Comparison of ENCODE assay signal across 24 cellular contexts in genomic region chr7:34067406-34067805, GRCh38.
DNase-seq lines count a peak whose midpoint lies in the region; ATAC-seq and TF ChIP-seq lines count a peak whose summit lies in the region.
"Had no signal": no experiment of that assay in that cellular context is flagged by ENCODE, and none has a peak within 500 bp of the region (broad histone marks: within the 10 kb centered on the region; RNA-seq: fewer than 3 reads in every experiment).

No MANE protein-coding gene starts in this region.

- H3K4me3 Mint-ChIP-seq in GM23338, result no peak overlapping the region
- H3K4me3 Mint-ChIP-seq: activated CD4-positive, alpha-beta T cell treated with anti-CD3 and anti-CD28 coated beads for 36 hours; activated CD8-positive, alpha-beta T cell treated with anti-CD3 and anti-CD28 coated beads for 36 hours; activated naive CD4-positive, alpha-beta T cell treated with anti-CD3 and anti-CD28 coated beads, Interleukin-2, amount 10 ng/mL, durations not matched to agents 7 days and 5 days; brain; CD4-positive, CD25-positive, alpha-beta regulatory T cell; neural crest cell; stimulated activated naive B cell treated with anti-CD40 and anti-IgM and Interleukin-4, amounts not matched to agents 10 μg/mL and 1 μg/mL and 100 μg/mL, for 72 hours had no signal

- H3F3A ChIP-seq in GM23338 (replicated peaks; ENCODE audit: low read depth), result no peaks in the 10 kb centered on the region

- H2AK5ac ChIP-seq in mesendoderm (ENCODE audit: low read length), result no peak overlapping the region

- H3K9me3 Mint-ChIP-seq in GM23338, result no peaks in the 10 kb centered on the region; the same call in 2 of the 3 replicates
- H3K9me3 Mint-ChIP-seq: activated CD8-positive, alpha-beta T cell treated with anti-CD3 and anti-CD28 coated beads for 36 hours; activated naive CD4-positive, alpha-beta T cell treated with anti-CD3 and anti-CD28 coated beads, Interleukin-2, amount 10 ng/mL, durations not matched to agents 7 days and 5 days; neural crest cell; stimulated activated naive B cell treated with anti-CD40 and anti-IgM and Interleukin-4, amounts not matched to agents 10 μg/mL and 1 μg/mL and 100 μg/mL, for 72 hours had no signal

- ATAC-seq in GM23338 (peak; percentile 69), GM19023 (IDR thresholded peaks at IDR 0.05; ENCODE audit: unreplicated experiment) (no peak)
- ATAC-seq: activated CD4-positive, alpha-beta T cell treated with anti-CD3 and anti-CD28 coated beads for 36 hours; activated CD8-positive, alpha-beta T cell treated with anti-CD3 and anti-CD28 coated beads for 36 hours; gastroesophageal sphincter; left cardiac atrium; stimulated activated naive B cell treated with anti-CD40 and anti-IgM and Interleukin-4, amounts not matched to agents 10 μg/mL and 1 μg/mL and 100 μg/mL, for 72 hours had no signal

- H3K27ac ChIP-seq in GM23338 (ENCODE audit: low read depth) (no peak overlapping the region), mesendoderm (ENCODE audit: low read depth, low read length) (no peak overlapping the region), thyroid gland (no peak overlapping the region)
- H3K27ac ChIP-seq: hepatocyte, ovary had no signal

- H3K36me3 Mint-ChIP-seq in GM23338 (ENCODE audit: low read depth), result no peaks in the 10 kb centered on the region
- H3K36me3 Mint-ChIP-seq: activated naive CD4-positive, alpha-beta T cell treated with anti-CD3 and anti-CD28 coated beads, Interleukin-2, amount 10 ng/mL, durations not matched to agents 7 days and 5 days; brain; CD4-positive, CD25-positive, alpha-beta regulatory T cell; stimulated activated naive B cell treated with anti-CD40 and anti-IgM and Interleukin-4, amounts not matched to agents 10 μg/mL and 1 μg/mL and 100 μg/mL, for 72 hours had no signal

- H3K79me2 ChIP-seq in GM23338 (replicated peaks; ENCODE audit: insufficient read depth) (no peaks in the 10 kb centered on the region), mesendoderm (ENCODE audit: control insufficient read depth, insufficient read depth, low read length) (no peaks in the 10 kb centered on the region)
- H3K79me2 ChIP-seq: hepatocyte had no signal

- H3K27me3 Mint-ChIP-seq in GM23338 (ENCODE audit: insufficient read depth, low read depth, poor library complexity), result no peaks in the 10 kb centered on the region
- H3K27me3 Mint-ChIP-seq: activated CD4-positive, alpha-beta T cell treated with anti-CD3 and anti-CD28 coated beads for 36 hours; activated CD8-positive, alpha-beta T cell treated with anti-CD3 and anti-CD28 coated beads for 36 hours; activated naive CD4-positive, alpha-beta T cell treated with anti-CD3 and anti-CD28 coated beads, Interleukin-2, amount 10 ng/mL, durations not matched to agents 7 days and 5 days; brain; CD4-positive, CD25-positive, alpha-beta regulatory T cell; stimulated activated naive B cell treated with anti-CD40 and anti-IgM and Interleukin-4, amounts not matched to agents 10 μg/mL and 1 μg/mL and 100 μg/mL, for 72 hours had no signal

- H2BK5ac ChIP-seq in mesendoderm (ENCODE audit: low read length), result no peak overlapping the region

- DNase-seq in GM23338 (ENCODE audit: low spot score) (peak; percentile 45), LHCN-M2 (ENCODE audit: low read depth) (peak; percentile 13), choroid plexus epithelial cell (ENCODE audit: low read depth) (peak; percentile 59), mesendoderm (peak; percentile 53), globus pallidus (ENCODE audit: low spot score) (no peak), NCI-H748 treated with DMSO at 0.1 percent for 48 hours (lab: John Stamatoyannopoulos, UW) (no peak), thyroid gland (no peak)
- DNase-seq: activated CD4-positive, alpha-beta T cell treated with anti-CD3 and anti-CD28 coated beads for 36 hours; activated CD8-positive, alpha-beta memory T cell treated with anti-CD3 and anti-CD28 coated beads, Interleukin-2, amount 50 U/mL, for 48 hours; activated CD8-positive, alpha-beta T cell treated with anti-CD3 and anti-CD28 coated beads for 36 hours; activated naive CD4-positive, alpha-beta T cell treated with anti-CD3 and anti-CD28 coated beads, Interleukin-2, amount 10 ng/mL, durations not matched to agents 7 days and 5 days; amniotic stem cell; CD4-positive, CD25-positive, alpha-beta regulatory T cell; EL; left cardiac atrium; NCI-H187; ovary; SIG-M5; stimulated activated naive B cell treated with anti-CD40 and anti-IgM and Interleukin-4, amounts not matched to agents 10 μg/mL and 1 μg/mL and 100 μg/mL, for 72 hours had no signal

- no peak overlapping the region for H2BK120ac ChIP-seq in mesendoderm (ENCODE audit: low read depth, low read length)

- H3K4me2 ChIP-seq in GM23338, result peak overlapping the region; percentile 62
- no peak overlapping the region for H3K4me2 ChIP-seq in mesendoderm (ENCODE audit: low read length)
- H3K4me2 ChIP-seq: hepatocyte had no signal

- peaks cover 40% of the 10 kb centered on the region for H3K4me1 Mint-ChIP-seq in GM23338
- H3K4me1 Mint-ChIP-seq: activated CD4-positive, alpha-beta T cell treated with anti-CD3 and anti-CD28 coated beads for 36 hours; activated naive CD4-positive, alpha-beta T cell treated with anti-CD3 and anti-CD28 coated beads, Interleukin-2, amount 10 ng/mL, durations not matched to agents 7 days and 5 days; CD4-positive, CD25-positive, alpha-beta regulatory T cell; stimulated activated naive B cell treated with anti-CD40 and anti-IgM and Interleukin-4, amounts not matched to agents 10 μg/mL and 1 μg/mL and 100 μg/mL, for 72 hours had no signal

- H2AFZ ChIP-seq in GM23338, result no peak overlapping the region
- H2AFZ ChIP-seq: hepatocyte had no signal

- H3K9ac ChIP-seq in mesendoderm (ENCODE audit: low read length), result no peak overlapping the region

- intact Hi-C loops in thyroid gland (cut with DNase I), result no loop called here

- H4K8ac ChIP-seq in mesendoderm (ENCODE audit: low read depth, low read length), result no peak overlapping the region

- no peaks in the 10 kb centered on the region for H4K20me1 ChIP-seq in GM23338 (replicated peaks; ENCODE audit: insufficient read depth)

- H3K4ac ChIP-seq in mesendoderm (ENCODE audit: low read depth, low read length), result no peak overlapping the region

- no peak overlapping the region for H3K23ac ChIP-seq in mesendoderm (ENCODE audit: low read length)

- no CpG with 5 or more reads among the region's 5 CpGs for WGBS in mesendoderm (ENCODE audit: extremely low coverage, insufficient coverage, low lambda C conversion rate)
- WGBS in thyroid gland, 2 donors, result 33 to 50% methylated on average over 5 of the region's 5 CpGs

- H3K4me3 ChIP-seq in GM23338, result no peak overlapping the region; the same call in 1 of the 2 replicates
- no peak overlapping the region for H3K4me3 ChIP-seq in choroid plexus epithelial cell (ENCODE audit: low read depth, low read length)
- H3K4me3 ChIP-seq in mesendoderm (ENCODE audit: low read length), result no peak overlapping the region
- H3K4me3 ChIP-seq in thyroid gland (replicated peaks in 1 of 3), result no peak overlapping the region
- H3K4me3 ChIP-seq: gastroesophageal sphincter, hepatocyte, ovary had no signal

- TF ChIP-seq POLR2A in thyroid gland (IDR thresholded peaks at IDR 0.05), result no peak

- TF ChIP-seq CTCF in GM23338 (conservative IDR thresholded peaks at IDR 0.05; ENCODE audit: low read depth in 2 of 2) (no peak), choroid plexus epithelial cell (conservative IDR thresholded peaks at IDR 0.05; ENCODE audit: low read depth, low read length) (no peak), thyroid gland (IDR thresholded peaks at IDR 0.05) (no peak)

- H3K56ac ChIP-seq in mesendoderm (ENCODE audit: low read length), result no peak overlapping the region

- no peaks in the 10 kb centered on the region for H3K9me3 ChIP-seq in thyroid gland
- H3K9me3 ChIP-seq: ovary had no signal

- no peaks in the 10 kb centered on the region for H3K27me3 ChIP-seq in GM23338 (ENCODE audit: insufficient read depth)
- no peaks in the 10 kb centered on the region for H3K27me3 ChIP-seq in mesendoderm (ENCODE audit: insufficient read depth, low read length, poor library complexity)
- no peaks in the 10 kb centered on the region for H3K27me3 ChIP-seq in thyroid gland
- H3K27me3 ChIP-seq: gastroesophageal sphincter, hepatocyte, ovary had no signal

- H3K4me1 ChIP-seq in GM23338 (ENCODE audit: insufficient read depth) (peaks cover 29% of the 10 kb centered on the region), mesendoderm (ENCODE audit: control insufficient read depth, low read depth, low read length) (peaks cover 10% of the 10 kb centered on the region), thyroid gland (no peaks in the 10 kb centered on the region)

- H3K9me2 ChIP-seq in GM23338 (ENCODE audit: insufficient read depth), result no peaks in the 10 kb centered on the region

- H4K5ac ChIP-seq in mesendoderm (ENCODE audit: low read length), result no peak overlapping the region

- H3K79me1 ChIP-seq in mesendoderm (ENCODE audit: low read length), result no peaks in the 10 kb centered on the region

- no peak overlapping the region for H3K27ac Mint-ChIP-seq in GM23338
- H3K27ac Mint-ChIP-seq: activated CD4-positive, alpha-beta T cell treated with anti-CD3 and anti-CD28 coated beads for 36 hours; activated CD8-positive, alpha-beta T cell treated with anti-CD3 and anti-CD28 coated beads for 36 hours; activated naive CD4-positive, alpha-beta T cell treated with anti-CD3 and anti-CD28 coated beads, Interleukin-2, amount 10 ng/mL, durations not matched to agents 7 days and 5 days; CD4-positive, CD25-positive, alpha-beta regulatory T cell; stimulated activated naive B cell treated with anti-CD40 and anti-IgM and Interleukin-4, amounts not matched to agents 10 μg/mL and 1 μg/mL and 100 μg/mL, for 72 hours had no signal

- no peak overlapping the region for H3K18ac ChIP-seq in mesendoderm (ENCODE audit: low read length)

- H3K36me3 ChIP-seq in GM23338 (ENCODE audit: insufficient read depth) (no peaks in the 10 kb centered on the region), mesendoderm (ENCODE audit: control insufficient read depth, insufficient read depth, low read length) (no peaks in the 10 kb centered on the region), thyroid gland (no peaks in the 10 kb centered on the region)
- H3K36me3 ChIP-seq: gastroesophageal sphincter, ovary had no signal

- no peak overlapping the region for H2BK15ac ChIP-seq in mesendoderm (replicated peaks; ENCODE audit: low read depth)

TF ChIP-seq in GM23338, 12 proteins besides CTCF, POLR2A, EP300 and RAD21 (continues in another document):
- TF ChIP-seq POLR2AphosphoS5 (IDR thresholded peaks at IDR 0.05; ENCODE audit: low read depth), result no peak
- TF ChIP-seq NANOG (IDR thresholded peaks at IDR 0.05; ENCODE audit: borderline replicate concordance), result no peak
- no peak for TF ChIP-seq ETS1 (IDR thresholded peaks at IDR 0.05)
- no peak for TF ChIP-seq STAT1 (IDR thresholded peaks at IDR 0.05; ENCODE audit: unreplicated experiment)

Comparison
In these comparisons a context has a peak if more than half of its experiments do, and no peak if none do; other contexts are left out.
1. DNase-seq: peak in GM23338 (single experiment), LHCN-M2 (single experiment), choroid plexus epithelial cell (single experiment) and mesendoderm (single experiment); none in globus pallidus (single experiment), NCI-H748 treated with DMSO at 0.1 percent for 48 hours (single experiment) and thyroid gland (0 of 2).